31 cellular contexts compared by ENCODE assay signal in genomic region chr6:160395187-160395586, GRCh38. TPM values are rescaled to one million over a fixed set of nuclear protein-coding genes. Genes with fewer than 3 reads are reported as not detected.
"Had no signal": no experiment of that assay in that cellular context is flagged by ENCODE, and none has a peak within 500 bp of the region (broad histone marks: within the 10 kb centered on the region; RNA-seq: fewer than 3 reads in every experiment).

No MANE protein-coding gene starts in this region.

- H3K36me3 Mint-ChIP-seq: activated naive CD4-positive, alpha-beta T cell treated with anti-CD3 and anti-CD28 coated beads, Interleukin-2, amount 50 U/mL, for 24 hours; stimulated activated memory B cell treated with anti-CD40 and anti-IgM and Interleukin-4, amounts not matched to agents 10 μg/mL and 1 μg/mL and 100 μg/mL, for 72 hours had no signal

- DNase-seq: activated CD4-positive, alpha-beta memory T cell treated with anti-CD3 and anti-CD28 coated beads, Interleukin-2, amount 10 ng/mL, durations not matched to agents 7 days and 5 days; activated CD4-positive, alpha-beta T cell treated with anti-CD3 and anti-CD28 coated beads for 48 hours; activated naive CD8-positive, alpha-beta T cell treated with anti-CD3 and anti-CD28 coated beads, Interleukin-2, amount 50 U/mL, for 24 hours; activated T-cell treated with anti-CD3 and anti-CD28 coated beads, Interleukin-2, amount 50 U/mL, for 4 hours; amygdala; central memory CD4-positive, alpha-beta T cell; dermis blood vessel endothelial cell; effector CD4-positive, alpha-beta T cell; esophagus squamous epithelium; foreskin melanocyte; glutamatergic neuron; nephron progenitor cell; retina; sigmoid colon; small intestine; stimulated activated CD4-positive, alpha-beta T cell treated with anti-CD3 and anti-CD28 coated beads, Interleukin-1b, Interleukin-23, amount 100 ng/mL, for 48 hours; stimulated activated CD4-positive, alpha-beta T cell treated with anti-CD3 and anti-CD28 coated beads, Interleukin-4, amount 100 ng/mL, for 4 hours; stimulated activated CD8-positive, alpha-beta memory T cell treated with anti-CD3 and anti-CD28 coated beads, Interleukin-4, amount 100 ng/mL, for 48 hours; stimulated activated naive CD8-positive, alpha-beta T cell treated with anti-CD3 and anti-CD28 coated beads, Interleukin-15, amount 100 ng/mL, for 72 hours; transverse colon; WERI-Rb-1 had no signal

- H3K9me3 Mint-ChIP-seq: activated CD4-positive, alpha-beta memory T cell treated with anti-CD3 and anti-CD28 coated beads, Interleukin-2, amount 10 ng/mL, durations not matched to agents 7 days and 5 days; activated naive CD4-positive, alpha-beta T cell treated with anti-CD3 and anti-CD28 coated beads, Interleukin-2, amount 50 U/mL, for 24 hours; nephron progenitor cell; stimulated activated memory B cell treated with anti-CD40 and anti-IgM and Interleukin-4, amounts not matched to agents 10 μg/mL and 1 μg/mL and 100 μg/mL, for 72 hours; stimulated activated naive CD8-positive, alpha-beta T cell treated with anti-CD3 and anti-CD28 coated beads, Interleukin-15, amount 100 ng/mL, for 72 hours had no signal

- H3K27me3 ChIP-seq: breast epithelium, esophagus squamous epithelium, neutrophil, sigmoid colon, suprapubic skin, transverse colon had no signal

- H3K4me3 Mint-ChIP-seq: activated CD4-positive, alpha-beta memory T cell treated with anti-CD3 and anti-CD28 coated beads, Interleukin-2, amount 10 ng/mL, durations not matched to agents 7 days and 5 days; activated naive CD4-positive, alpha-beta T cell treated with anti-CD3 and anti-CD28 coated beads, Interleukin-2, amount 50 U/mL, for 24 hours; activated naive CD8-positive, alpha-beta T cell treated with anti-CD3 and anti-CD28 coated beads, Interleukin-2, amount 50 U/mL, for 24 hours; activated T-cell treated with anti-CD3 and anti-CD28 coated beads, Interleukin-2, amount 50 U/mL, for 4 hours; activated T-helper 17 cell treated with anti-CD3 and anti-CD28 coated beads, Interleukin-2, amount 50 U/mL, for 72 hours; nephron progenitor cell; stimulated activated memory B cell treated with anti-CD40 and anti-IgM and Interleukin-4, amounts not matched to agents 10 μg/mL and 1 μg/mL and 100 μg/mL, for 72 hours; stimulated activated naive CD8-positive, alpha-beta T cell treated with anti-CD3 and anti-CD28 coated beads, Interleukin-15, amount 100 ng/mL, for 72 hours had no signal

- H3K4me3 ChIP-seq: breast epithelium, esophagus squamous epithelium, sigmoid colon, suprapubic skin, transverse colon had no signal

- H3K4me1 Mint-ChIP-seq: activated naive CD4-positive, alpha-beta T cell treated with anti-CD3 and anti-CD28 coated beads, Interleukin-2, amount 50 U/mL, for 24 hours had no signal

- H3K27ac ChIP-seq: breast epithelium, neutrophil, suprapubic skin, WERI-Rb-1 had no signal

- H3K36me3 ChIP-seq: breast epithelium, esophagus squamous epithelium, neutrophil, sigmoid colon, suprapubic skin, transverse colon, WERI-Rb-1 had no signal

- ATAC-seq: activated CD4-positive, CD25-positive, alpha-beta regulatory T cell treated with anti-CD3 and anti-CD28 coated beads, Interleukin-2, amount 50 U/mL, for 24 hours; activated naive CD8-positive, alpha-beta T cell treated with anti-CD3 and anti-CD28 coated beads, Interleukin-2, amount 50 U/mL, for 24 hours; activated T-cell treated with anti-CD3 and anti-CD28 coated beads, Interleukin-2, amount 50 U/mL, for 4 hours; activated T-helper 17 cell treated with anti-CD3 and anti-CD28 coated beads, Interleukin-2, amount 50 U/mL, for 72 hours; stimulated activated memory B cell treated with anti-CD40 and anti-IgM and Interleukin-4, amounts not matched to agents 10 μg/mL and 1 μg/mL and 100 μg/mL, for 72 hours; stimulated activated naive CD8-positive, alpha-beta T cell treated with anti-CD3 and anti-CD28 coated beads, Interleukin-15, amount 100 ng/mL, for 72 hours had no signal

- H3K4me1 ChIP-seq: breast epithelium had no signal

- H3K27me3 Mint-ChIP-seq: progenitor cell of endocrine pancreas had no signal

- H3K27ac Mint-ChIP-seq: activated CD4-positive, alpha-beta memory T cell treated with anti-CD3 and anti-CD28 coated beads, Interleukin-2, amount 10 ng/mL, durations not matched to agents 7 days and 5 days; activated naive CD4-positive, alpha-beta T cell treated with anti-CD3 and anti-CD28 coated beads, Interleukin-2, amount 50 U/mL, for 24 hours; activated naive CD8-positive, alpha-beta T cell treated with anti-CD3 and anti-CD28 coated beads, Interleukin-2, amount 50 U/mL, for 24 hours; activated T-helper 17 cell treated with anti-CD3 and anti-CD28 coated beads, Interleukin-2, amount 50 U/mL, for 72 hours; nephron progenitor cell; stimulated activated memory B cell treated with anti-CD40 and anti-IgM and Interleukin-4, amounts not matched to agents 10 μg/mL and 1 μg/mL and 100 μg/mL, for 72 hours; stimulated activated naive CD8-positive, alpha-beta T cell treated with anti-CD3 and anti-CD28 coated beads, Interleukin-15, amount 100 ng/mL, for 72 hours had no signal

- H3K9me3 ChIP-seq: breast epithelium, esophagus squamous epithelium, neutrophil, sigmoid colon, suprapubic skin, transverse colon had no signal

RNA-seq across cellular contexts. Expression of gene SLC22A3, which starts 47.0 kb away (rescaled TPM):
- total RNA-seq: activated CD4-positive, alpha-beta memory T cell treated with anti-CD3 and anti-CD28 coated beads, Interleukin-2, amount 10 ng/mL, durations not matched to agents 7 days and 5 days; osteocyte; T-helper 1 cell treated with Interleukin-12 subunit alpha and Interleukin-12 subunit beta and Interleukin-4 antibody, amounts not matched to agents 30 ng/mL and 1 ng/mL, for 36 hours had no signal
